ENCODE assay signal across 1 cellular context in genomic region chr7:101167645-101168411, GRCh38.
TF ChIP-seq lines count a peak whose summit lies in the region.

No MANE protein-coding gene starts in this region.

TF ChIP-seq in HCT116, 20 proteins besides CTCF, POLR2A, EP300 and RAD21:
- no peak for TF ChIP-seq EZH2phosphoT487 (IDR thresholded peaks at IDR 0.05; ENCODE audit: borderline replicate concordance)
- no peak for TF ChIP-seq SP1 (IDR thresholded peaks at IDR 0.05; ENCODE audit: low read depth)
- no peak for TF ChIP-seq EGR1 (IDR thresholded peaks at IDR 0.05; ENCODE audit: low read depth)
- TF ChIP-seq, protein P1, sequence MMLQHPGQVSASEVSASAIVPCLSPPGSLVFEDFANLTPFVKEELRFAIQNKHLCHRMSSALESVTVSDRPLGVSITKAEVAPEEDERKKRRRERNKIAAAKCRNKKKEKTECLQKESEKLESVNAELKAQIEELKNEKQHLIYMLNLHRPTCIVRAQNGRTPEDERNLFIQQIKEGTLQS (IDR thresholded peaks at IDR 0.05): no peak
- no peak for TF ChIP-seq REST (IDR thresholded peaks at IDR 0.05; ENCODE audit: low read depth)
- no peak for TF ChIP-seq ZBTB33 (IDR thresholded peaks at IDR 0.05; ENCODE audit: extremely low read depth, insufficient replicate concordance, low read length)
- TF ChIP-seq ZFX (IDR thresholded peaks at IDR 0.05): no peak
- TF ChIP-seq EZH2 (IDR thresholded peaks at IDR 0.05): no peak
- no peak for TF ChIP-seq SIN3A (IDR thresholded peaks at IDR 0.05; ENCODE audit: low read depth)
- no peak for TF ChIP-seq ELF1 (IDR thresholded peaks at IDR 0.05; ENCODE audit: borderline replicate concordance, low read depth)
- TF ChIP-seq YY1 (IDR thresholded peaks at IDR 0.05; ENCODE audit: extremely low read depth, insufficient replicate concordance, low read depth, low read length): no peak
- TF ChIP-seq CEBPB (IDR thresholded peaks at IDR 0.05; ENCODE audit: low read depth): no peak
- TF ChIP-seq TCF7L2 (IDR thresholded peaks at IDR 0.05; ENCODE audit: borderline replicate concordance, extremely low read depth, insufficient read depth, insufficient read length): no peak
- TF ChIP-seq JUND (IDR thresholded peaks at IDR 0.05): no peak
